10 cellular contexts compared by ENCODE assay signal in the genomic region with DNA sequence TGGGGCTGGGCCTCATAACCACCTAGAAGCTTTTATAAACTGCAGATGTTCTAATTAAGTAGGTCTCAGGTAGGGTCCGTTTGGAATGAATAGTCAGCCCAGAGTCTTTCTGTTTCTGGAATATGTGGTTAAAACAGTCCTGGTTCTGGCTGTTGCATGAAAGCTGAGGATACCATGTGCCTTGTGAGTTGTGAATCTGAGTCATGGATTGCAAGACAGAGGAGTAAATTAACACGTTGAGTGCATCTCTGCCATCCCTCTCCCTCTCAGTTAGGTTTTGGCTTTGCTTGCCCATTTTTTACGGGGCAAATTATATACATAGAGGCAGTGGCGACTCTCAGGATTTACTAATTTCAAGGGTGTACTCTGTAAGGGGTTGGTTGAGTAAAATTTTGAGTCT. TPM values are rescaled to one million over a fixed set of nuclear protein-coding genes. Genes with fewer than 3 reads are reported as not detected.
DNase-seq lines count a peak whose midpoint lies in the region; ATAC-seq and TF ChIP-seq lines count a peak whose summit lies in the region.
"Had no signal": no experiment of that assay in that cellular context is flagged by ENCODE, and none has a peak within 500 bp of the region (broad histone marks: within the 10 kb centered on the region; RNA-seq: fewer than 3 reads in every experiment).

No MANE protein-coding gene starts in this region.

- TF ChIP-seq POLR2A in NB4 (IDR thresholded peaks at IDR 0.05; ENCODE audit: extremely low read depth, insufficient read length): no peak
- TF ChIP-seq POLR2A in spleen (IDR thresholded peaks at IDR 0.05): no peak

- no peaks in the 10 kb centered on the region for H3K9me2 ChIP-seq in PC-3 (replicated peaks; ENCODE audit: low read length)

- H3K4me3 Mint-ChIP-seq in activated CD4-positive, alpha-beta T cell treated with anti-CD3 and anti-CD28 coated beads, Interleukin-2, amount 10 ng/mL, durations not matched to agents 7 days and 5 days: no peak overlapping the region

- POLR2A ChIA-PET in activated CD4-positive, alpha-beta T cell treated with anti-CD3 and anti-CD28 coated beads, Interleukin-2, amount 10 ng/mL, durations not matched to agents 7 days and 5 days (lab: Charles Lee): no interaction called here
- POLR2A ChIA-PET in PC-3 (lab: Charles Lee; ENCODE audit: unreplicated experiment): no interaction called here

- H3K4me1 Mint-ChIP-seq in activated CD4-positive, alpha-beta T cell treated with anti-CD3 and anti-CD28 coated beads, Interleukin-2, amount 10 ng/mL, durations not matched to agents 7 days and 5 days: peaks cover 90% of the 10 kb centered on the region

- H3K27ac Mint-ChIP-seq in activated CD4-positive, alpha-beta T cell treated with anti-CD3 and anti-CD28 coated beads, Interleukin-2, amount 10 ng/mL, durations not matched to agents 7 days and 5 days: peak overlapping the region; percentile 75

- 74 to 85% (median 81%) methylated on average over 4 of the region's 4 CpGs for WGBS in spleen, 5 donors

- H3K36me3 ChIP-seq in effector memory CD4-positive, alpha-beta T cell (ENCODE audit: control insufficient read depth, insufficient read depth, low read length): no peaks in the 10 kb centered on the region
- H3K36me3 ChIP-seq in spleen (peaks cover 0 to 3% (median 0%) of the 10 kb centered on the region in 6 donors), PC-3 (ENCODE audit: low read depth, low read length) (no peaks in the 10 kb centered on the region), mucosa of descending colon (ENCODE audit: low read depth) (no peaks in the 10 kb centered on the region)

- TF ChIP-seq CTCF in NB4 (IDR thresholded peaks at IDR 0.05; ENCODE audit: low read depth, low read length) (no peak), spleen (IDR thresholded peaks at IDR 0.05 in 8 of 11, conservative IDR thresholded peaks at IDR 0.05 in 3 of 11) (no peak), PC-3 (conservative IDR thresholded peaks at IDR 0.05; ENCODE audit: low read depth, low read length) (no peak), mucosa of descending colon (IDR thresholded peaks at IDR 0.05) (no peak)

- CTCF ChIA-PET in activated CD4-positive, alpha-beta T cell treated with anti-CD3 and anti-CD28 coated beads, Interleukin-2, amount 10 ng/mL, durations not matched to agents 7 days and 5 days (lab: Charles Lee): interaction anchor here (0.5 to 2.5 kb wide), 6 partner anchors 10 to 51 kb away, joined by 3 to 11 read pairs (median 3); no protein-coding TSS in a partner anchor
- CTCF ChIA-PET in PC-3 (lab: Charles Lee): no interaction called here

- intact Hi-C loops in spleen (cut with DNase I; ENCODE audit: low total_unique reads) (no loop called here), PC-3 (cut with micrococcal nuclease) (no loop called here), mucosa of descending colon (cut with DNase I, micrococcal nuclease) (no loop called here)

- no peak overlapping the region for H2AFZ ChIP-seq in PC-3 (ENCODE audit: low read length)

- no peak for DNase-seq in activated CD4-positive, alpha-beta T cell treated with anti-CD3 and anti-CD28 coated beads, Interleukin-2, amount 10 ng/mL, durations not matched to agents 7 days and 5 days
- DNase-seq in activated CD4-positive, alpha-beta T cell treated with anti-CD3 and anti-CD28 coated beads for 1 hour: no peak
- DNase-seq in NB4 (ENCODE audit: low read depth) (no peak), spleen (no peak), PC-3 (no peak), mucosa of descending colon (no peak)
- no peak for DNase-seq in effector memory CD4-positive, alpha-beta T cell
- DNase-seq: NCI-H2171, psoas muscle had no signal

- H3K4me1 ChIP-seq in effector memory CD4-positive, alpha-beta T cell (ENCODE audit: control insufficient read depth, insufficient read depth, low read length, poor library complexity, severe bottlenecking): peaks cover 70% of the 10 kb centered on the region
- H3K4me1 ChIP-seq in spleen: peaks cover 61 to 97% (median 92%) of the 10 kb centered on the region in 6 donors
- H3K4me1 ChIP-seq in PC-3 (ENCODE audit: insufficient read depth, low read length): no peaks in the 10 kb centered on the region
- H3K4me1 ChIP-seq in mucosa of descending colon (ENCODE audit: low read depth): peaks cover 33% of the 10 kb centered on the region

- no peak overlapping the region for H3K4me2 ChIP-seq in PC-3 (ENCODE audit: low read length)

- H3K79me2 ChIP-seq in PC-3 (ENCODE audit: low read length): peaks cover 37% of the 10 kb centered on the region

- BruUV-seq in PC-3 (replicated peaks; lab: Mats Ljungman, UMichigan): no TSS peak

- peaks cover 70% of the 10 kb centered on the region for H3K36me3 Mint-ChIP-seq in activated CD4-positive, alpha-beta T cell treated with anti-CD3 and anti-CD28 coated beads, Interleukin-2, amount 10 ng/mL, durations not matched to agents 7 days and 5 days (ENCODE audit: low read depth)

- H3K27me3 Mint-ChIP-seq in activated CD4-positive, alpha-beta T cell treated with anti-CD3 and anti-CD28 coated beads, Interleukin-2, amount 10 ng/mL, durations not matched to agents 7 days and 5 days: no peaks in the 10 kb centered on the region

- H3K27me3 ChIP-seq in effector memory CD4-positive, alpha-beta T cell (replicated peaks; ENCODE audit: control insufficient read depth, insufficient read depth, low read length, poor library complexity, severe bottlenecking): no peaks in the 10 kb centered on the region
- H3K27me3 ChIP-seq in spleen (replicated peaks in 1 of 7): no peaks in the 10 kb centered on the region
- no peaks in the 10 kb centered on the region for H3K27me3 ChIP-seq in PC-3 (ENCODE audit: low read length)

- H3K4me3 ChIP-seq in NB4 (ENCODE audit: low read depth, low read length): peak overlapping the region; percentile 14
- no peak overlapping the region for H3K4me3 ChIP-seq in effector memory CD4-positive, alpha-beta T cell (ENCODE audit: insufficient read depth, low read depth, low read length, poor library complexity, severe bottlenecking)
- H3K4me3 ChIP-seq in spleen: no peak overlapping the region
- H3K4me3 ChIP-seq in PC-3 (ENCODE audit: low read length): no peak overlapping the region
- H3K4me3 ChIP-seq in mucosa of descending colon: no peak overlapping the region
- H3K4me3 ChIP-seq: psoas muscle had no signal

- H3K27ac ChIP-seq in effector memory CD4-positive, alpha-beta T cell (ENCODE audit: insufficient read depth, low read length, poor library complexity, severe bottlenecking): peak overlapping the region; percentile 75
- H3K27ac ChIP-seq in spleen (peak overlapping the region in 6 of 8 donors; percentile 47 to 93 (median 92)), PC-3 (ENCODE audit: low read length) (no peak overlapping the region)
- H3K27ac ChIP-seq: psoas muscle had no signal

- H3K9me3 Mint-ChIP-seq in activated CD4-positive, alpha-beta T cell treated with anti-CD3 and anti-CD28 coated beads, Interleukin-2, amount 10 ng/mL, durations not matched to agents 7 days and 5 days: peaks cover 4% of the 10 kb centered on the region

- H3K9me3 ChIP-seq in effector memory CD4-positive, alpha-beta T cell (ENCODE audit: control insufficient read depth, low read length): no peaks in the 10 kb centered on the region
- H3K9me3 ChIP-seq in spleen: no peaks in the 10 kb centered on the region
- H3K9me3 ChIP-seq in PC-3 (ENCODE audit: low read length): no peaks in the 10 kb centered on the region
- H3K9me3 ChIP-seq in mucosa of descending colon: no peaks in the 10 kb centered on the region
- H3K9me3 ChIP-seq: psoas muscle had no signal

- H3K9ac ChIP-seq in PC-3 (ENCODE audit: low read length): no peak overlapping the region

- ATAC-seq in PC-3: no peak
- ATAC-seq in HG03039 (IDR thresholded peaks at IDR 0.05; ENCODE audit: unreplicated experiment): no peak
- ATAC-seq in mucosa of descending colon: no peak

- no peaks in the 10 kb centered on the region; the same call in 1 of the 2 replicates for H4K20me1 ChIP-seq in PC-3 (ENCODE audit: low read length)

- no peaks in the 10 kb centered on the region for H3F3A ChIP-seq in PC-3 (ENCODE audit: low read length, unreplicated experiment)

RNA-seq across cellular contexts. Expression of a gene that starts 59.1 kb away (rescaled TPM):
- total RNA-seq in activated CD4-positive, alpha-beta T cell treated with anti-CD3 and anti-CD28 coated beads, Interleukin-2, amount 10 ng/mL, durations not matched to agents 7 days and 5 days: 10 to 100 TPM; 73.3 to 84.1 TPM
- total RNA-seq in spleen: 100 to 1,000 TPM in 2 of 7 donors, 10 to 100 TPM in 5; 50.3 to 106 (median 82.9) TPM
- 10 to 100 TPM; 21.5 to 32.1 (median 30.0) TPM for polyA plus RNA-seq in spleen
- 45.4 and 68.8 TPM in 2 replicates for total RNA-seq in PC-3 (2014; rRNA removed)
- 10 to 100 TPM; 52.2 to 66.4 (median 57.6) TPM for total RNA-seq in mucosa of descending colon
